In the genomic region with DNA sequence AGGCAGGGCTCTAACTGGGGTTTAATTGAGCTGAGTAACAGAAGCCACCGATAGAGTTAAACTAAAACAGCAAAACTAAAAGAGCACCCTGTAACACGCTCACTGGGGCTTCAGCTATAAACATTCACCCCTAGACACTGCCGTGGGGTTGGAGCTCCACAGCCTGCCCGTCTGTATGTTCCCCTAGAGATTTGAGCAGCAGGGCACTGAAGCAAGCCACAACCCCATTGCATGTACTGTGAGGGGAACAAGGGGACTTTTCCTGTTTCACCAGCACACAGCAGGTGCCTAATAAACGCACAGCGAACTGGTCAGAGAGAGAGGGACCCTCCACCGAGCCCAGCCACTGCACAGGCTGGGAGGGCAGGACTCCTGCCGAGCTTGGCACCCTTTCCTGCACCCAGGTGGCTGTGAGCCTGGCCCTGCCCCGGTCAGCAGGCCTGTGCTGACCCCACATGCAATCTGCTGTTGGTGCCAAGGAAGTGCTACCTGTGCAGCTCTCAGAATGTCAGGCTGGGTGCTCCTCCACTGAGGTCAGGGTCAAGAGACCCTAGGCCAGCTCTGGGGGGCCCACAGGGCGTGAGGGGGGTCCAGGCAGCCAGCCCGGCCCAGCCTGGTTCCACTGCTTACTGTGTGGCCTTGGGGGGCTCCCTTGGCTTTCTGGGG, we compare ENCODE assay signal across 1 cellular context.
TF ChIP-seq lines count a peak whose summit lies in the region.

No MANE protein-coding gene starts in this region.

TF ChIP-seq in H1, 55 proteins besides CTCF, POLR2A, EP300 and RAD21:
- TF ChIP-seq HDAC2 (IDR thresholded peaks at IDR 0.05; ENCODE audit: borderline replicate concordance in 1 of 2, low read depth in 2 of 2, low read length in 2 of 2) (no peak), NRF1 (IDR thresholded peaks at IDR 0.05; ENCODE audit: low read depth, low read length) (no peak), RNF2 (IDR thresholded peaks at IDR 0.05; ENCODE audit: borderline replicate concordance, low read depth, low read length, missing control alignments, poor library complexity, severe bottlenecking) (no peak), POLR2AphosphoS5 (IDR thresholded peaks at IDR 0.05; ENCODE audit: low read depth, low read length) (no peak), CBX5 (IDR thresholded peaks at IDR 0.05; ENCODE audit: low read depth, low read length) (no peak), GABPA (IDR thresholded peaks at IDR 0.05; ENCODE audit: borderline replicate concordance, insufficient read depth, low read length) (no peak), CBX8 (IDR thresholded peaks at IDR 0.05; ENCODE audit: borderline replicate concordance, low read depth, low read length) (no peak), TBP (IDR thresholded peaks at IDR 0.05; ENCODE audit: low read depth, low read length) (no peak), EGR1 (IDR thresholded peaks at IDR 0.05; ENCODE audit: borderline replicate concordance, low read depth, low read length) (no peak), SUZ12 (IDR thresholded peaks at IDR 0.05; ENCODE audit: low read length) (no peak), RXRA (IDR thresholded peaks at IDR 0.05; ENCODE audit: insufficient read depth, low read depth, low read length) (no peak), POU5F1 (IDR thresholded peaks at IDR 0.05; ENCODE audit: low read depth, low read length) (no peak), TAF7 (optimal IDR thresholded peaks at IDR 0.05; ENCODE audit: borderline replicate concordance, low read depth, low read length) (no peak), RFX5 (IDR thresholded peaks at IDR 0.05; ENCODE audit: borderline replicate concordance, low read depth, low read length) (no peak), KDM5A (IDR thresholded peaks at IDR 0.05; ENCODE audit: low read length) (no peak), EZH2 (IDR thresholded peaks at IDR 0.05; ENCODE audit: low read depth, low read length, severe bottlenecking) (no peak), ASH2L (IDR thresholded peaks at IDR 0.05; ENCODE audit: low read length) (no peak), CHD2 (IDR thresholded peaks at IDR 0.05; ENCODE audit: low read length) (no peak)
- TF ChIP-seq, protein P1, sequence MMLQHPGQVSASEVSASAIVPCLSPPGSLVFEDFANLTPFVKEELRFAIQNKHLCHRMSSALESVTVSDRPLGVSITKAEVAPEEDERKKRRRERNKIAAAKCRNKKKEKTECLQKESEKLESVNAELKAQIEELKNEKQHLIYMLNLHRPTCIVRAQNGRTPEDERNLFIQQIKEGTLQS (IDR thresholded peaks at IDR 0.05; ENCODE audit: insufficient read depth, low read depth, low read length): no peak
